Comparison of ENCODE assay signal across 26 cellular contexts in genomic region chr12:12898136-12898712, GRCh38. TPM values are rescaled to one million over a fixed set of nuclear protein-coding genes. Genes with fewer than 3 reads are reported as not detected.
DNase-seq lines count a peak whose midpoint lies in the region; ATAC-seq and TF ChIP-seq lines count a peak whose summit lies in the region.
"Had no signal": no experiment of that assay in that cellular context is flagged by ENCODE, and none has a peak within 500 bp of the region (broad histone marks: within the 10 kb centered on the region; RNA-seq: fewer than 3 reads in every experiment).

No MANE protein-coding gene starts in this region.

- no peak overlapping the region for H4K8ac ChIP-seq in trophoblast cell (ENCODE audit: low read depth, low read length)

- no peak overlapping the region for H3K14ac ChIP-seq in trophoblast cell (ENCODE audit: low read length)

- H3K4ac ChIP-seq in trophoblast cell (ENCODE audit: low read depth, low read length), result peak overlapping the region; percentile 9

- no peaks in the 10 kb centered on the region for H3K79me1 ChIP-seq in trophoblast cell (ENCODE audit: low read length)

- no peak overlapping the region for H2BK5ac ChIP-seq in trophoblast cell (ENCODE audit: low read depth, low read length, poor library complexity)

- H3K9me2 ChIP-seq in PC-3 (replicated peaks; ENCODE audit: low read length), result no peaks in the 10 kb centered on the region

- no TSS peak for BruUV-seq in PC-3 (replicated peaks; lab: Mats Ljungman, UMichigan)

- H4K12ac ChIP-seq in trophoblast cell (ENCODE audit: low read depth, low read length), result no peak overlapping the region

- no CpG with 5 or more reads among the region's 9 CpGs for WGBS in trophoblast cell (ENCODE audit: extremely low coverage, insufficient coverage, insufficient read length)

- H3F3A ChIP-seq in PC-3 (ENCODE audit: low read length, unreplicated experiment), result peaks cover 27% of the 10 kb centered on the region

- TF ChIP-seq CTCF in PC-3 (conservative IDR thresholded peaks at IDR 0.05; ENCODE audit: low read depth, low read length), result no peak
- no peak for TF ChIP-seq CTCF in coronary artery (IDR thresholded peaks at IDR 0.05)

- H3K4me2 ChIP-seq in PC-3 (ENCODE audit: low read length) (peak overlapping the region; percentile 61), trophoblast cell (ENCODE audit: low read length) (no peak overlapping the region)

- H3K27me3 ChIP-seq in PC-3 (ENCODE audit: low read length) (no peaks in the 10 kb centered on the region), trophoblast cell (ENCODE audit: insufficient read depth, low read length) (no peaks in the 10 kb centered on the region)

- H3K9me3 ChIP-seq in PC-3 (ENCODE audit: low read length) (no peaks in the 10 kb centered on the region), trophoblast cell (ENCODE audit: insufficient read depth, low read depth, low read length) (no peaks in the 10 kb centered on the region)
- H3K9me3 ChIP-seq: heart left ventricle had no signal

- no peak overlapping the region for H3K18ac ChIP-seq in trophoblast cell (ENCODE audit: low read length)

- CTCF ChIA-PET in PC-3 (lab: Charles Lee), result no interaction called here

- ATAC-seq in PC-3 (no peak), HG02852 (IDR thresholded peaks at IDR 0.05; ENCODE audit: unreplicated experiment) (no peak)
- ATAC-seq: activated CD8-positive, alpha-beta memory T cell treated with anti-CD3 and anti-CD28 coated beads, Interleukin-2, amount 10 ng/mL, durations not matched to agents 7 days and 5 days; heart left ventricle; SK-N-SH treated with all-trans-retinoic acid at 6 μM for 48 hours had no signal

- H2BK120ac ChIP-seq in trophoblast cell (ENCODE audit: insufficient read depth, low read length, poor library complexity), result no peak overlapping the region

- intact Hi-C loops in PC-3 (cut with micrococcal nuclease), result loop anchor here (5.0 kb wide), 1 partner anchor 176 kb away; no protein-coding TSS in a partner anchor

- no peak overlapping the region for H2AFZ ChIP-seq in PC-3 (ENCODE audit: low read length)
- no peak overlapping the region for H2AFZ ChIP-seq in trophoblast cell (ENCODE audit: insufficient read depth, low read length, poor library complexity)

- no peak overlapping the region for H3K9ac ChIP-seq in PC-3 (ENCODE audit: low read length)
- no peak overlapping the region for H3K9ac ChIP-seq in trophoblast cell (ENCODE audit: low read length)

- no peak overlapping the region for H2AK5ac ChIP-seq in trophoblast cell (ENCODE audit: low read length)

- H3K4me1 ChIP-seq in PC-3 (ENCODE audit: insufficient read depth, low read length) (peaks cover 79% of the 10 kb centered on the region), trophoblast cell (ENCODE audit: control insufficient read depth in 1 of 2, insufficient read depth in 2 of 2, low read length in 2 of 2) (peaks cover 0 to 7% of the 10 kb centered on the region in 2 experiments)

- no peak overlapping the region for H2BK12ac ChIP-seq in trophoblast cell (ENCODE audit: low read length)

- no peak overlapping the region for H3K23ac ChIP-seq in trophoblast cell (ENCODE audit: low read length)

- H3K27ac ChIP-seq in PC-3 (ENCODE audit: low read length) (peak overlapping the region; percentile 83; the same call in 1 of the 2 replicates), coronary artery (peak overlapping the region; percentile 66 to 96), trophoblast cell (ENCODE audit: low read depth, low read length) (no peak overlapping the region)

- peak overlapping the region; percentile 41; the same call in 1 of the 2 replicates for H3K4me3 ChIP-seq in PC-3 (ENCODE audit: low read length)
- H3K4me3 ChIP-seq in coronary artery, result no peak overlapping the region
- no peak overlapping the region for H3K4me3 ChIP-seq in trophoblast cell (ENCODE audit: low read depth, low read length)
- H3K4me3 ChIP-seq: heart left ventricle had no signal

- no peak for DNase-seq in PC-3
- no peak for DNase-seq in coronary artery (ENCODE audit: low spot score)
- DNase-seq in trophoblast cell, result no peak
- no peak for DNase-seq in H4 (ENCODE audit: low spot score)
- no peak for DNase-seq in superior temporal gyrus (ENCODE audit: extremely low spot score)
- DNase-seq in DMS114 treated with DMSO at 0.1 percent for 48 hours (lab: John Stamatoyannopoulos, UW; ENCODE audit: unreplicated experiment), result no peak
- DNase-seq: activated CD4-positive, alpha-beta T cell treated with anti-CD3 and anti-CD28 coated beads for 48 hours; activated CD8-positive, alpha-beta memory T cell treated with anti-CD3 and anti-CD28 coated beads, Interleukin-2, amount 10 ng/mL, durations not matched to agents 7 days and 5 days; activated naive CD4-positive, alpha-beta T cell treated with anti-CD3 and anti-CD28 coated beads, Interleukin-2, amount 10 ng/mL, durations not matched to agents 7 days and 5 days; amygdala; CD4-positive, alpha-beta memory T cell; central memory CD4-positive, alpha-beta T cell; heart left ventricle; mammary epithelial cell; NCI-H1105 treated with DMSO at 0.1 percent for 48 hours; NCI-H2029 treated with DMSO at 0.1 percent for 48 hours; NCI-H226; NCI-H748 treated with DMSO at 0.1 percent for 48 hours; stimulated activated CD4-positive, alpha-beta T cell treated with anti-CD3 and anti-CD28 coated beads, Interleukin-1b, Interleukin-23, amount 100 ng/mL, for 48 hours had no signal

- no peak overlapping the region for H4K91ac ChIP-seq in trophoblast cell (ENCODE audit: low read depth, low read length)

- POLR2A ChIA-PET in PC-3 (lab: Charles Lee; ENCODE audit: unreplicated experiment), result no interaction called here

- peaks cover 81% of the 10 kb centered on the region for H4K20me1 ChIP-seq in PC-3 (ENCODE audit: low read length)

- H3K79me2 ChIP-seq in PC-3 (ENCODE audit: low read length) (peaks cover 100% of the 10 kb centered on the region), trophoblast cell (ENCODE audit: control insufficient read depth, insufficient read depth, low read length, poor library complexity) (peaks cover 2% of the 10 kb centered on the region)

- H3K36me3 ChIP-seq in PC-3 (ENCODE audit: low read depth, low read length) (peaks cover 44% of the 10 kb centered on the region), trophoblast cell (ENCODE audit: control insufficient read depth in 1 of 2, insufficient read depth in 2 of 2, low read length in 2 of 2) (peaks cover 0 to 3% of the 10 kb centered on the region in 2 experiments)
- H3K36me3 ChIP-seq: heart left ventricle had no signal

RNA-seq across cellular contexts. Expression of gene GPRC5A, which starts 6.9 kb away (rescaled TPM):
- 140 and 144 TPM in 2 replicates for total RNA-seq in PC-3 (2014; rRNA removed)
- 44.7 and 55.0 TPM in 2 replicates for polyA plus RNA-seq in trophoblast cell (2013)
- 10.1 and 10.9 TPM in 2 replicates for total RNA-seq in H4 (2014; rRNA removed; shearing (Covaris generic))
- total RNA-seq: activated CD8-positive, alpha-beta memory T cell treated with anti-CD3 and anti-CD28 coated beads, Interleukin-2, amount 10 ng/mL, durations not matched to agents 7 days and 5 days; CD4-positive, alpha-beta memory T cell had no signal
- polyA plus RNA-seq: IgD-negative memory B cell had no signal

RNA-seq across cellular contexts. Expression of gene GPRC5D, which starts 53.7 kb away (rescaled TPM):
- total RNA-seq in PC-3 (2014; rRNA removed), result not detected in 2 replicates
- polyA plus RNA-seq in trophoblast cell (2013), result not detected in 2 replicates
- not detected in 2 replicates for total RNA-seq in H4 (2014; rRNA removed; shearing (Covaris generic))
- total RNA-seq: activated CD8-positive, alpha-beta memory T cell treated with anti-CD3 and anti-CD28 coated beads, Interleukin-2, amount 10 ng/mL, durations not matched to agents 7 days and 5 days; CD4-positive, alpha-beta memory T cell; H1; heart left ventricle; M059J; mammary epithelial cell; skeletal muscle tissue; T-helper 2 cell treated with Interferon-gamma antibody and Interleukin-4, amounts not matched to agents 100 ng/mL and 5 ng/mL, for 36 hours had no signal
- polyA plus RNA-seq: mammary epithelial cell had no signal

Comparison
In these comparisons a context has a peak if more than half of its experiments do, and no peak if none do; other contexts are left out.
1. RNA of gene GPRC5A, which starts 6.9 kb away (total RNA-seq): 140 to 144 TPM in PC-3; 10.1 to 10.9 TPM in H4; every median in the first group is over 10 times any median in the second.